In the genomic region with DNA sequence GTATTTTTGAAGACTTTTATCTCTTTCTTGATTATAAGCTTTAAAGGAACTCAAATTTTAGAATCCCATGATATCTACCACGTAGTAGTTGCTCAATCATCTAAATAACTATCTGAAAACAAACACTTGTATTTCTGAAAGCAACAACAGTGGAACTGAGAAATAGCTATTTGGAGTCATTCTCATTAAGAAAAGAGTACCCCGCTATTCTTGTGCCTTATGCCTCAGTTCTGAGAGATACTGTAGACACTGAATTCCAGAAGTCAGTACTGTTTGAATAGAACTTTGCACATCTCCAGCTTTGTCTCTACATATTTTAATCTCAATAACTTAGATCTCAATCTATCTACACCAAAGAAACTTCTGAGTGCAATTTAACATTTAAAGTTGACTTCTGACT, we compare ENCODE assay signal across 21 cellular contexts. TPM values are rescaled to one million over a fixed set of nuclear protein-coding genes. Genes with fewer than 3 reads are reported as not detected.
DNase-seq lines count a peak whose midpoint lies in the region; ATAC-seq and TF ChIP-seq lines count a peak whose summit lies in the region.
"Had no signal": no experiment of that assay in that cellular context is flagged by ENCODE, and none has a peak within 500 bp of the region (broad histone marks: within the 10 kb centered on the region; RNA-seq: fewer than 3 reads in every experiment).

No MANE protein-coding gene starts in this region.

- H4K5ac ChIP-seq in IMR-90 (ENCODE audit: low read depth, low read length) = no peak overlapping the region

- H3K56ac ChIP-seq in IMR-90 (ENCODE audit: extremely low read depth, insufficient read depth, low read length) = no peak overlapping the region

- peak overlapping the region; percentile 41 for H3K27ac Mint-ChIP-seq in activated T-cell treated with anti-CD3 and anti-CD28 coated beads, Interleukin-2, amount 50 U/mL, for 24 hours
- no peak overlapping the region for H3K27ac Mint-ChIP-seq in Caco-2 (ENCODE audit: unreplicated experiment)
- H3K27ac Mint-ChIP-seq: type B pancreatic cell had no signal

- in situ Hi-C loops in IMR-90 (cut with MboI; ENCODE audit: low sequenced_read_pairs) = no loop called here

- H3K4me2 ChIP-seq in IMR-90 (ENCODE audit: low read depth, low read length) = no peak overlapping the region

- POLR2A ChIA-PET in IMR-90 (lab: Charles Lee; ENCODE audit: unreplicated experiment) (no interaction called here), Caco-2 (lab: Charles Lee) (no interaction called here)

- H3K4me3 ChIP-seq in IMR-90 (ENCODE audit: insufficient read depth, low read depth, low read length) (no peak overlapping the region), neutrophil (ENCODE audit: low read depth in 1 of 2, low read length in 1 of 2) (no peak overlapping the region), spleen (no peak overlapping the region), Caco-2 (ENCODE audit: low read depth, low read length) (no peak overlapping the region)
- H3K4me3 ChIP-seq: heart right ventricle, Peyer's patch had no signal

- no peak overlapping the region for H3K18ac ChIP-seq in IMR-90 (ENCODE audit: low read depth, low read length)

- intact Hi-C loops in IMR-90 (cut with micrococcal nuclease) (no loop called here), spleen (cut with DNase I; ENCODE audit: low total_unique reads) (no loop called here), Caco-2 (cut with micrococcal nuclease; ENCODE audit: unreplicated experiment) (no loop called here)

- no peak overlapping the region for H2BK120ac ChIP-seq in IMR-90 (ENCODE audit: low read depth, low read length)

- H3K36me3 ChIP-seq in IMR-90 (ENCODE audit: control insufficient read depth, insufficient read depth, low read length) = peaks cover 8% of the 10 kb centered on the region
- H3K36me3 ChIP-seq in neutrophil = peaks cover 38% of the 10 kb centered on the region
- peaks cover 0 to 71% (median 15%) of the 10 kb centered on the region in 6 donors for H3K36me3 ChIP-seq in spleen
- no peaks in the 10 kb centered on the region; the same call in 1 of the 2 replicates for H3K36me3 ChIP-seq in Caco-2 (ENCODE audit: control insufficient read depth, insufficient read depth, low read length)

- H3K9ac ChIP-seq in IMR-90 (ENCODE audit: low read depth, low read length) = no peak overlapping the region

- peaks cover 78% of the 10 kb centered on the region for H3K4me1 Mint-ChIP-seq in activated T-cell treated with anti-CD3 and anti-CD28 coated beads, Interleukin-2, amount 50 U/mL, for 24 hours (ENCODE audit: low read depth)
- H3K4me1 Mint-ChIP-seq in Caco-2 (ENCODE audit: low read depth, unreplicated experiment) = peaks cover 6% of the 10 kb centered on the region

- peaks cover 85% of the 10 kb centered on the region for H3K36me3 Mint-ChIP-seq in activated T-cell treated with anti-CD3 and anti-CD28 coated beads, Interleukin-2, amount 50 U/mL, for 24 hours (ENCODE audit: low read depth)
- peaks cover 38% of the 10 kb centered on the region for H3K36me3 Mint-ChIP-seq in Caco-2 (ENCODE audit: insufficient read depth, unreplicated experiment)

- no peak overlapping the region for H2AFZ ChIP-seq in IMR-90 (replicated peaks; ENCODE audit: low read length, poor library complexity)

- BruUV-seq in IMR-90 (replicated peaks; lab: Mats Ljungman, UMichigan) (no TSS peak), Caco-2 (replicated peaks; lab: Mats Ljungman, UMichigan) (no TSS peak)

- no peak for TF ChIP-seq RAD21 in IMR-90 (IDR thresholded peaks at IDR 0.05; ENCODE audit: low read length)

- no peak overlapping the region for H3K14ac ChIP-seq in IMR-90 (replicated peaks; ENCODE audit: low read depth, low read length)

- H2BK20ac ChIP-seq in IMR-90 (ENCODE audit: low read depth, low read length) = no peak overlapping the region

- H3K23ac ChIP-seq in IMR-90 (ENCODE audit: low read depth, low read length) = no peak overlapping the region

- peaks cover 20 to 37% of the 10 kb centered on the region in 2 experiments for H3K79me1 ChIP-seq in IMR-90 (ENCODE audit: low read depth in 1 of 2, low read length in 2 of 2)

- no peak for DNase-seq in activated T-cell treated with anti-CD3 and anti-CD28 coated beads, Interleukin-2, amount 50 U/mL, for 24 hours
- DNase-seq in activated T-cell treated with anti-CD3 and anti-CD28 coated beads, Interleukin-2, amount 50 U/mL, for 48 hours = no peak
- DNase-seq in IMR-90 (no peak), spleen (no peak), Caco-2 (no peak), NCI-H226 (no peak)
- DNase-seq: 8988T; activated CD4-positive, alpha-beta T cell treated with anti-CD3 and anti-CD28 coated beads, Interleukin-2, amount 50 U/mL, for 48 hours; activated T-cell treated with anti-CD3 and anti-CD28 coated beads, Interleukin-2, amount 50 U/mL, for 4 hours; C1 segment of cervical spinal cord; caudate nucleus; effector CD8-positive, alpha-beta T cell; heart right ventricle; mesendoderm; NCI-H2227 treated with DMSO at 0.1 percent for 48 hours; Peyer's patch; stimulated activated naive CD4-positive, alpha-beta T cell had no signal

- H3K9me3 ChIP-seq in IMR-90 (ENCODE audit: control insufficient read depth, insufficient read depth, low read length) (no peaks in the 10 kb centered on the region), neutrophil (no peaks in the 10 kb centered on the region), spleen (no peaks in the 10 kb centered on the region), Caco-2 (no peaks in the 10 kb centered on the region)
- H3K9me3 ChIP-seq: heart right ventricle, Peyer's patch had no signal

- H3K27ac ChIP-seq in IMR-90 (ENCODE audit: insufficient read depth, low read length) = no peak overlapping the region
- peak overlapping the region; percentile 7 for H3K27ac ChIP-seq in neutrophil
- H3K27ac ChIP-seq in spleen = no peak overlapping the region
- H3K27ac ChIP-seq: heart right ventricle, Peyer's patch had no signal

- 100% methylated on average over 1 of the region's 2 CpGs; no CpG with 5 or more reads in 1 of the 2 experiments for WGBS in IMR-90 (ENCODE audit: extremely low coverage in 2 of 2, insufficient read length in 1 of 2), 2 experiments
- WGBS in spleen, 5 donors = 64 to 84% (median 78%) methylated on average over 2 of the region's 2 CpGs

- dilution Hi-C loops in IMR-90 (cut with HindIII; ENCODE audit: low sequenced_read_pairs, unreplicated experiment) = no loop called here

- no peak overlapping the region for H2AK9ac ChIP-seq in IMR-90 (replicated peaks; ENCODE audit: low read depth, low read length, poor library complexity)

- no peak overlapping the region for H4K91ac ChIP-seq in IMR-90 (ENCODE audit: insufficient read depth, low read depth, low read length)

- TF ChIP-seq CTCF in IMR-90 (conservative IDR thresholded peaks at IDR 0.05; ENCODE audit: low read depth, low read length) (no peak), neutrophil (IDR thresholded peaks at IDR 0.05) (no peak), spleen (IDR thresholded peaks at IDR 0.05 in 8 of 11, conservative IDR thresholded peaks at IDR 0.05 in 3 of 11) (no peak), Caco-2 (IDR thresholded peaks at IDR 0.05; ENCODE audit: insufficient read depth in 1 of 2, low read depth in 1 of 2, low read length in 1 of 2, severe bottlenecking in 1 of 2, unreplicated experiment in 1 of 2) (no peak)

- TF ChIP-seq POLR2A in IMR-90 (IDR thresholded peaks at IDR 0.05; ENCODE audit: low read depth, low read length) (no peak), spleen (IDR thresholded peaks at IDR 0.05) (no peak)

- no peak overlapping the region for H4K8ac ChIP-seq in IMR-90 (ENCODE audit: low read depth in 2 of 2, low read length in 2 of 2)

- H3K9me3 Mint-ChIP-seq in activated T-cell treated with anti-CD3 and anti-CD28 coated beads, Interleukin-2, amount 50 U/mL, for 24 hours = no peaks in the 10 kb centered on the region
- no peaks in the 10 kb centered on the region for H3K9me3 Mint-ChIP-seq in Caco-2 (ENCODE audit: unreplicated experiment)
- H3K9me3 Mint-ChIP-seq: activated T-cell treated with anti-CD3 and anti-CD28 coated beads, Interleukin-2, amount 50 U/mL, for 4 hours; type B pancreatic cell had no signal

- peaks cover 10% of the 10 kb centered on the region for H3K9me1 ChIP-seq in IMR-90 (ENCODE audit: insufficient read depth, low read length)

- ATAC-seq in GM21390 (IDR thresholded peaks at IDR 0.05; ENCODE audit: unreplicated experiment) (peak; percentile 68), IMR-90 (ENCODE audit: low read depth) (no peak)
- ATAC-seq: heart right ventricle, SK-N-SH treated with all-trans-retinoic acid at 6 μM for 48 hours had no signal

- no peak overlapping the region for H3K4me3 Mint-ChIP-seq in activated T-cell treated with anti-CD3 and anti-CD28 coated beads, Interleukin-2, amount 50 U/mL, for 24 hours
- H3K4me3 Mint-ChIP-seq in Caco-2 (ENCODE audit: unreplicated experiment) = no peak overlapping the region
- H3K4me3 Mint-ChIP-seq: activated T-cell treated with anti-CD3 and anti-CD28 coated beads, Interleukin-2, amount 50 U/mL, for 4 hours; type B pancreatic cell had no signal

- no peak overlapping the region for H3K4ac ChIP-seq in IMR-90 (ENCODE audit: low read depth, low read length)

- H3K4me1 ChIP-seq in IMR-90 (ENCODE audit: control insufficient read depth, insufficient read depth, low read length) (no peaks in the 10 kb centered on the region; the same call in 1 of the 2 replicates), neutrophil (ENCODE audit: control insufficient read depth in 1 of 2, insufficient read depth in 1 of 2, low read depth in 1 of 2, low read length in 1 of 2) (peaks cover 5 to 12% of the 10 kb centered on the region in 2 experiments), spleen (peaks cover 26 to 100% (median 73%) of the 10 kb centered on the region in 6 donors), Caco-2 (no peaks in the 10 kb centered on the region)

- H2AK5ac ChIP-seq in IMR-90 (ENCODE audit: low read depth, low read length) = no peak overlapping the region

- H3K27me3 ChIP-seq in IMR-90 (ENCODE audit: control insufficient read depth, insufficient read depth, low read length) (no peaks in the 10 kb centered on the region), neutrophil (no peaks in the 10 kb centered on the region), spleen (replicated peaks in 1 of 7) (no peaks in the 10 kb centered on the region), Caco-2 (replicated peaks; ENCODE audit: control insufficient read depth, insufficient read depth, low read length) (no peaks in the 10 kb centered on the region)
- H3K27me3 ChIP-seq: heart right ventricle, Peyer's patch had no signal

- H3K27me3 Mint-ChIP-seq in activated T-cell treated with anti-CD3 and anti-CD28 coated beads, Interleukin-2, amount 50 U/mL, for 24 hours = no peaks in the 10 kb centered on the region
- H3K27me3 Mint-ChIP-seq in Caco-2 (ENCODE audit: insufficient read depth, unreplicated experiment) = no peaks in the 10 kb centered on the region
- H3K27me3 Mint-ChIP-seq: type B pancreatic cell had no signal

- CTCF ChIA-PET in IMR-90 (lab: Yijun Ruan, JAX) = interaction anchor here (1.5 kb wide), 1 partner anchor 115 kb away, joined by 4 read pairs; no protein-coding TSS in a partner anchor
- CTCF ChIA-PET in Caco-2 (lab: Charles Lee) = no interaction called here

- H2BK5ac ChIP-seq in IMR-90 (ENCODE audit: low read depth, low read length, poor library complexity, severe bottlenecking) = no peak overlapping the region

- no peak overlapping the region for H2BK15ac ChIP-seq in IMR-90 (ENCODE audit: low read depth, low read length)

- peaks cover 23% of the 10 kb centered on the region for H4K20me1 ChIP-seq in IMR-90 (ENCODE audit: insufficient read depth, low read length)

RNA-seq across cellular contexts. Expression of a gene that starts 11.4 kb away (rescaled TPM):
- total RNA-seq in IMR-90 (2012; rRNA removed) (33.7 and 61.7 TPM in 2 replicates), spleen (100 to 1,000 TPM in 2 of 7 donors, 10 to 100 TPM in 5; 58.8 to 118 (median 75.8) TPM), Caco-2 (2022) (51.1 and 52.5 TPM in 2 replicates)
- polyA plus RNA-seq in IMR-90 (2012; rRNA removed) (12.3 and 12.8 TPM in 2 replicates), spleen (10 to 100 TPM; 17.3 to 33.3 (median 20.5) TPM)
- 0.67 and 1.3 TPM in 2 replicates for polyA plus RNA-seq in IMR-90 (2012; cell fraction: cytosol; rRNA removed)
- polyA plus RNA-seq in IMR-90 (2012; cell fraction: nucleus; rRNA removed; ENCODE audit: low replicate concordance) = 4.8 and 51.8 TPM in 2 replicates
